Comparison of ENCODE assay signal across 1 cellular context in genomic region chr22:46147061-46147460, GRCh38.
TF ChIP-seq lines count a peak whose summit lies in the region.

No MANE protein-coding gene starts in this region.

TF ChIP-seq in liver, 16 proteins besides CTCF, POLR2A, EP300 and RAD21 (continued from another document):
- TF ChIP-seq, protein P1, sequence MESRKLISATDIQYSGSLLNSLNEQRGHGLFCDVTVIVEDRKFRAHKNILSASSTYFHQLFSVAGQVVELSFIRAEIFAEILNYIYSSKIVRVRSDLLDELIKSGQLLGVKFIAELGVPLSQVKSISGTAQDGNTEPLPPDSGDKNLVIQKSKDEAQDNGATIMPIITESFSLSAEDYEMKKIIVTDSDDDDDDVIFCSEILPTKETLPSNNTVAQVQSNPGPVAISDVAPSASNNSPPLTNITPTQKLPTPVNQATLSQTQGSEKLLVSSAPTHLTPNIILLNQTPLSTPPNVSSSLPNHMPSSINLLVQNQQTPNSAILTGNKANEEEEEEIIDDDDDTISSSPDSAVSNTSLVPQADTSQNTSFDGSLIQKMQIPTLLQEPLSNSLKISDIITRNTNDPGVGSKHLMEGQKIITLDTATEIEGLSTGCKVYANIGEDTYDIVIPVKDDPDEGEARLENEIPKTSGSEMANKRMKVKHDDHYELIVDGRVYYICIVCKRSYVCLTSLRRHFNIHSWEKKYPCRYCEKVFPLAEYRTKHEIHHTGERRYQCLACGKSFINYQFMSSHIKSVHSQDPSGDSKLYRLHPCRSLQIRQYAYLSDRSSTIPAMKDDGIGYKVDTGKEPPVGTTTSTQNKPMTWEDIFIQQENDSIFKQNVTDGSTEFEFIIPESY (IDR thresholded peaks at IDR 0.05): no peak
- TF ChIP-seq HNF4G (IDR thresholded peaks at IDR 0.05) (no peak), TAF1 (conservative IDR thresholded peaks at IDR 0.05) (no peak), SP1 (IDR thresholded peaks at IDR 0.05) (no peak), EGR1 (IDR thresholded peaks at IDR 0.05; ENCODE audit: low read depth in 2 of 2) (no peak), HNF4A (conservative IDR thresholded peaks at IDR 0.05) (no peak)
